In the genomic region with DNA sequence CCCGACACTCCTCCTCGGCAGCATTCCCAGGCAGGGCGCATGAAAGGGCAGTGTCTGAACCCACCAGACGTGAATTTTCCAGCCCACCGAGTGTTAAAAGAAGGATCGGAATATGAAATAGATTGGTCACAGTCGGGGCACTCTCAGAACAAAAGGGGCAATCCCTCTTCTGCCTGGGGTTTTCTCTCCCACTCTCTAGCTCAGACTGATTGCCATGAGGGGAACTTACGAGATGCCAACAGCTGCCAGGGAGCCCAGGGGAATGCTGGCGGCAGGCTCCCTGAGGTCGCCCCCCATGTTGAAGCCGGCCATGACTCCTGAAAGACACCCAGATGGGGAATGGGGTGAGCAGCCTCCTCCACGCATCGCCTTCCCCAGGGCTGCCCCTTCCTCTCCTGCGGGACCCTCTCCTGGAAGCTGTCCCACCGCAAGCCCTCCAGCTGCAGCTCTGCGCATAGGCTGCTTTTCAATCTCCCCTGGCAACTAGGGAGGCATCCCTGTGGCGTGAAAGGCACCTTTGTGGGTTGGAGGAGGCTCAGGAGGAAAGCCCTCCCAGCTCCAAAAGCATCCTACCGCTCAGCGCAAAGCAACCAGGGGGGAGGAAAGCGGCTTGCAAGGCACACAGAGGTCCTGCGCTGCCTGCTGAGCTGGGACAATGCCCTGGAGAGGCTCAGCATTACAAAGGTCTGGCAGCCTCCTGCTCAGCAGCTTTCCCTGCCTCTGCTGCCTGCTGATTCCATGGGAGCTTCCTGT, we compare ENCODE assay signal across 1 cellular context.
TF ChIP-seq lines count a peak whose summit lies in the region.

No MANE protein-coding gene starts in this region.

TF ChIP-seq in GM23338, 12 proteins besides CTCF, POLR2A, EP300 and RAD21 (continued from another document):
- TF ChIP-seq, protein P1, sequence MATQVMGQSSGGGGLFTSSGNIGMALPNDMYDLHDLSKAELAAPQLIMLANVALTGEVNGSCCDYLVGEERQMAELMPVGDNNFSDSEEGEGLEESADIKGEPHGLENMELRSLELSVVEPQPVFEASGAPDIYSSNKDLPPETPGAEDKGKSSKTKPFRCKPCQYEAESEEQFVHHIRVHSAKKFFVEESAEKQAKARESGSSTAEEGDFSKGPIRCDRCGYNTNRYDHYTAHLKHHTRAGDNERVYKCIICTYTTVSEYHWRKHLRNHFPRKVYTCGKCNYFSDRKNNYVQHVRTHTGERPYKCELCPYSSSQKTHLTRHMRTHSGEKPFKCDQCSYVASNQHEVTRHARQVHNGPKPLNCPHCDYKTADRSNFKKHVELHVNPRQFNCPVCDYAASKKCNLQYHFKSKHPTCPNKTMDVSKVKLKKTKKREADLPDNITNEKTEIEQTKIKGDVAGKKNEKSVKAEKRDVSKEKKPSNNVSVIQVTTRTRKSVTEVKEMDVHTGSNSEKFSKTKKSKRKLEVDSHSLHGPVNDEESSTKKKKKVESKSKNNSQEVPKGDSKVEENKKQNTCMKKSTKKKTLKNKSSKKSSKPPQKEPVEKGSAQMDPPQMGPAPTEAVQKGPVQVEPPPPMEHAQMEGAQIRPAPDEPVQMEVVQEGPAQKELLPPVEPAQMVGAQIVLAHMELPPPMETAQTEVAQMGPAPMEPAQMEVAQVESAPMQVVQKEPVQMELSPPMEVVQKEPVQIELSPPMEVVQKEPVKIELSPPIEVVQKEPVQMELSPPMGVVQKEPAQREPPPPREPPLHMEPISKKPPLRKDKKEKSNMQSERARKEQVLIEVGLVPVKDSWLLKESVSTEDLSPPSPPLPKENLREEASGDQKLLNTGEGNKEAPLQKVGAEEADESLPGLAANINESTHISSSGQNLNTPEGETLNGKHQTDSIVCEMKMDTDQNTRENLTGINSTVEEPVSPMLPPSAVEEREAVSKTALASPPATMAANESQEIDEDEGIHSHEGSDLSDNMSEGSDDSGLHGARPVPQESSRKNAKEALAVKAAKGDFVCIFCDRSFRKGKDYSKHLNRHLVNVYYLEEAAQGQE (IDR thresholded peaks at IDR 0.05; ENCODE audit: unreplicated experiment) = peak; percentile 12
- TF ChIP-seq, protein P2, sequence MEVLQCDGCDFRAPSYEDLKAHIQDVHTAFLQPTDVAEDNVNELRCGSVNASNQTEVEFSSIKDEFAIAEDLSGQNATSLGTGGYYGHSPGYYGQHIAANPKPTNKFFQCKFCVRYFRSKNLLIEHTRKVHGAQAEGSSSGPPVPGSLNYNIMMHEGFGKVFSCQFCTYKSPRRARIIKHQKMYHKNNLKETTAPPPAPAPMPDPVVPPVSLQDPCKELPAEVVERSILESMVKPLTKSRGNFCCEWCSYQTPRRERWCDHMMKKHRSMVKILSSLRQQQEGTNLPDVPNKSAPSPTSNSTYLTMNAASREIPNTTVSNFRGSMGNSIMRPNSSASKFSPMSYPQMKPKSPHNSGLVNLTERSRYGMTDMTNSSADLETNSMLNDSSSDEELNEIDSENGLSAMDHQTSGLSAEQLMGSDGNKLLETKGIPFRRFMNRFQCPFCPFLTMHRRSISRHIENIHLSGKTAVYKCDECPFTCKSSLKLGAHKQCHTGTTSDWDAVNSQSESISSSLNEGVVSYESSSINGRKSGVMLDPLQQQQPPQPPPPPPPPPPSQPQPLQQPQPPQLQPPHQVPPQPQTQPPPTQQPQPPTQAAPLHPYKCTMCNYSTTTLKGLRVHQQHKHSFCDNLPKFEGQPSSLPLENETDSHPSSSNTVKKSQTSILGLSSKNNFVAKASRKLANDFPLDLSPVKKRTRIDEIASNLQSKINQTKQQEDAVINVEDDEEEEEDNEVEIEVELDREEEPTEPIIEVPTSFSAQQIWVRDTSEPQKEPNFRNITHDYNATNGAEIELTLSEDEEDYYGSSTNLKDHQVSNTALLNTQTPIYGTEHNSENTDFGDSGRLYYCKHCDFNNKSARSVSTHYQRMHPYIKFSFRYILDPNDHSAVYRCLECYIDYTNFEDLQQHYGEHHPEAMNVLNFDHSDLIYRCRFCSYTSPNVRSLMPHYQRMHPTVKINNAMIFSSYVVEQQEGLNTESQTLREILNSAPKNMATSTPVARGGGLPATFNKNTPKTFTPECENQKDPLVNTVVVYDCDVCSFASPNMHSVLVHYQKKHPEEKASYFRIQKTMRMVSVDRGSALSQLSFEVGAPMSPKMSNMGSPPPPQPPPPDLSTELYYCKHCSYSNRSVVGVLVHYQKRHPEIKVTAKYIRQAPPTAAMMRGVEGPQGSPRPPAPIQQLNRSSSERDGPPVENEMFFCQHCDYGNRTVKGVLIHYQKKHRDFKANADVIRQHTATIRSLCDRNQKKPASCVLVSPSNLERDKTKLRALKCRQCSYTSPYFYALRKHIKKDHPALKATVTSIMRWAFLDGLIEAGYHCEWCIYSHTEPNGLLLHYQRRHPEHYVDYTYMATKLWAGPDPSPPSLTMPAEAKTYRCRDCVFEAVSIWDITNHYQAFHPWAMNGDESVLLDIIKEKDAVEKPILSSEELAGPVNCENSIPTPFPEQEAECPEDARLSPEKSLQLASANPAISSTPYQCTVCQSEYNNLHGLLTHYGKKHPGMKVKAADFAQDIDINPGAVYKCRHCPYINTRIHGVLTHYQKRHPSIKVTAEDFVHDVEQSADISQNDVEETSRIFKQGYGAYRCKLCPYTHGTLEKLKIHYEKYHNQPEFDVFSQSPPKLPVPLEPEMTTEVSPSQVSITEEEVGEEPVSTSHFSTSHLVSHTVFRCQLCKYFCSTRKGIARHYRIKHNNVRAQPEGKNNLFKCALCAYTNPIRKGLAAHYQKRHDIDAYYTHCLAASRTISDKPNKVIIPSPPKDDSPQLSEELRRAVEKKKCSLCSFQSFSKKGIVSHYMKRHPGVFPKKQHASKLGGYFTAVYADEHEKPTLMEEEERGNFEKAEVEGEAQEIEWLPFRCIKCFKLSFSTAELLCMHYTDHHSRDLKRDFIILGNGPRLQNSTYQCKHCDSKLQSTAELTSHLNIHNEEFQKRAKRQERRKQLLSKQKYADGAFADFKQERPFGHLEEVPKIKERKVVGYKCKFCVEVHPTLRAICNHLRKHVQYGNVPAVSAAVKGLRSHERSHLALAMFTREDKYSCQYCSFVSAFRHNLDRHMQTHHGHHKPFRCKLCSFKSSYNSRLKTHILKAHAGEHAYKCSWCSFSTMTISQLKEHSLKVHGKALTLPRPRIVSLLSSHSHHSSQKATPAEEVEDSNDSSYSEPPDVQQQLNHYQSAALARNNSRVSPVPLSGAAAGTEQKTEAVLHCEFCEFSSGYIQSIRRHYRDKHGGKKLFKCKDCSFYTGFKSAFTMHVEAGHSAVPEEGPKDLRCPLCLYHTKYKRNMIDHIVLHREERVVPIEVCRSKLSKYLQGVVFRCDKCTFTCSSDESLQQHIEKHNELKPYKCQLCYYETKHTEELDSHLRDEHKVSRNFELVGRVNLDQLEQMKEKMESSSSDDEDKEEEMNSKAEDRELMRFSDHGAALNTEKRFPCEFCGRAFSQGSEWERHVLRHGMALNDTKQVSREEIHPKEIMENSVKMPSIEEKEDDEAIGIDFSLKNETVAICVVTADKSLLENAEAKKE (CRISPR knock-in tag; IDR thresholded peaks at IDR 0.05) = peak; percentile 75; the same call in 1 of the 2 replicates
- no peak for TF ChIP-seq STAT1 (IDR thresholded peaks at IDR 0.05; ENCODE audit: unreplicated experiment)
